In the genomic region with DNA sequence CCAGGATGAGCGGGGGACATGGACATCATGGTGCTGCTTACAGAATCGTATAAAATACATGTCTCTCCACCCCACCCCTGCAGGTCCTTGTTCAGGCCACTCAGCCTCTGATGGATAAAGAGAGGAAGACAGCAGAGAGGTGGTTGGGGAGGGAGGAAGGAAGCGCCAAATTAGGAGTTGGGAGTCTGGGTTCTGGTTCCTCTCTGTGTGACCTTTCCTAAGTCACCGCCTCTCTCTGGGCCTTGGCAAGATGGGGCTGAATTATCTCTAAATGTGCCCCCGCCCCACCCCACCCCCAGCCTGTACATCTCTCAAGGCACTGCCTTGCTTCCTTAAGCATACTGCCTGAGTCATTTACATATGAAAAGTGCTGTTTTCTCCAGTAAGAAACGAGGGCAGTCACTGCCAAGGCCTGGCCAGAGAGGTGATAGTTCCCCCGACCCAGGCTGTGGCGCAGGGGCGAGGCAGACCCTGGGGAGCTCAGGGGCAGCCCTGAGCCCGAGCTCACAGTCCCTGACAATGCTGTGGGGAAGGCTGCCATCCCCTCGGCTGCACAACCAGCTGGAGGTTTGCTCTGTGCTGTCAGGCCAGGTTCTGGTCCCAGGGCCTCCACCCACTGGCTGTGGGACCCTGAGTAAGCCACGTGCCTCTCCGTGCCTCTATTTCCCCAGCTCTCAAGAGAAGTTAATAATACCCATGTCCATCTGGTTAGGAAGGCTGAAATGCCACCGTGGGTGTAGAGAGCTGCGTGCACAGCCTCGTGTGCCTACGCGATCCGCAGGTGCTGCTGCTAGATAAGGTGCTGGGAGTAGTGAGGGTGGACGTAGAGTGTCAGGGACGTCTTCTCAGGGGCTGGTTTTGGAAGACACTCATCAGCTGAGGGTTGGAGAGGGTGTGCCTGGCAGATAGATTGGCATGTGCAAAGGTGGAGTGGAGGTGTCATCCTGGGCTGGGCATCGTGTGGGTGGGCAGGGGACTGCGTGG, we compare ENCODE assay signal across 16 cellular contexts. TPM values are rescaled to one million over a fixed set of nuclear protein-coding genes. Genes with fewer than 3 reads are reported as not detected.
"Had no signal": no experiment of that assay in that cellular context is flagged by ENCODE, and none has a peak within 500 bp of the region (broad histone marks: within the 10 kb centered on the region; RNA-seq: fewer than 3 reads in every experiment).

No MANE protein-coding gene starts in this region.

- H3K9me3 Mint-ChIP-seq: activated B cell treated with CpG ODN at 0.5 μM for 24 hours; activated CD4-positive, alpha-beta T cell treated with anti-CD3 and anti-CD28 coated beads, Interleukin-2, amount 10 ng/mL, durations not matched to agents 7 days and 5 days; activated naive CD4-positive, alpha-beta T cell treated with anti-CD3 and anti-CD28 coated beads for 36 hours; activated T-helper 17 cell treated with anti-CD3 and anti-CD28 coated beads, Interleukin-2, amount 50 U/mL, for 72 hours; central memory CD8-positive, alpha-beta T cell; dendritic cell treated with granulocyte-macrophage colony-stimulating factor and Interleukin-4, amounts not matched to agents 40 ng/mL and 50 ng/mL, for 4 days; effector memory CD8-positive, alpha-beta T cell; memory B cell; natural killer cell treated with Interleukin-12 subunit alpha and Interleukin-12 subunit beta and Interleukin-15 and Interleukin-18, amount 100 ng/mL, for 72 hours had no signal

- H3K27me3 ChIP-seq: adrenal gland had no signal

- H3K36me3 ChIP-seq: adrenal gland, sigmoid colon, upper lobe of left lung had no signal

- H3K4me1 ChIP-seq: adrenal gland, sigmoid colon, upper lobe of left lung had no signal

- H3K4me1 Mint-ChIP-seq: activated B cell treated with CpG ODN at 0.5 μM for 24 hours; activated T-helper 17 cell treated with anti-CD3 and anti-CD28 coated beads, Interleukin-2, amount 50 U/mL, for 72 hours; central memory CD8-positive, alpha-beta T cell had no signal

- ATAC-seq: activated T-helper 17 cell treated with anti-CD3 and anti-CD28 coated beads, Interleukin-2, amount 50 U/mL, for 72 hours; effector memory CD8-positive, alpha-beta T cell; natural killer cell treated with Interleukin-12 subunit alpha and Interleukin-12 subunit beta and Interleukin-15 and Interleukin-18, amount 100 ng/mL, for 72 hours; stimulated activated naive CD8-positive, alpha-beta T cell treated with anti-CD3 and anti-CD28 coated beads, Interleukin-15, Interleukin-2, amounts not matched to agents 100 U/mL and 50 U/mL, for 24 hours had no signal

- H3K27me3 Mint-ChIP-seq: activated T-helper 17 cell treated with anti-CD3 and anti-CD28 coated beads, Interleukin-2, amount 50 U/mL, for 72 hours had no signal

- H3K27ac ChIP-seq: adrenal gland, epithelial cell of prostate, sigmoid colon, upper lobe of left lung had no signal

- H3K4me3 ChIP-seq: adrenal gland, sigmoid colon, upper lobe of left lung had no signal

- H3K9me3 ChIP-seq: adrenal gland, sigmoid colon, upper lobe of left lung had no signal

- H3K4me3 Mint-ChIP-seq: activated B cell treated with CpG ODN at 0.5 μM for 24 hours; activated CD4-positive, alpha-beta T cell treated with anti-CD3 and anti-CD28 coated beads, Interleukin-2, amount 10 ng/mL, durations not matched to agents 7 days and 5 days; activated naive CD4-positive, alpha-beta T cell treated with anti-CD3 and anti-CD28 coated beads for 36 hours; activated T-helper 17 cell treated with anti-CD3 and anti-CD28 coated beads, Interleukin-2, amount 50 U/mL, for 72 hours; central memory CD8-positive, alpha-beta T cell; dendritic cell treated with granulocyte-macrophage colony-stimulating factor and Interleukin-4, amounts not matched to agents 40 ng/mL and 50 ng/mL, for 4 days; effector memory CD8-positive, alpha-beta T cell; memory B cell; natural killer cell treated with Interleukin-12 subunit alpha and Interleukin-12 subunit beta and Interleukin-15 and Interleukin-18, amount 100 ng/mL, for 72 hours had no signal

- H3K36me3 Mint-ChIP-seq: memory B cell; natural killer cell treated with Interleukin-12 subunit alpha and Interleukin-12 subunit beta and Interleukin-15 and Interleukin-18, amount 100 ng/mL, for 72 hours had no signal

- DNase-seq: activated B cell treated with CpG ODN at 0.5 μM for 24 hours; activated CD4-positive, alpha-beta T cell treated with anti-CD3 and anti-CD28 coated beads, Interleukin-2, amount 10 ng/mL, durations not matched to agents 7 days and 5 days; activated naive CD4-positive, alpha-beta T cell treated with anti-CD3 and anti-CD28 coated beads for 36 hours; activated T-cell treated with anti-CD3 and anti-CD28 coated beads for 4 hours; adrenal gland; effector memory CD8-positive, alpha-beta T cell; sigmoid colon; stimulated activated naive CD8-positive, alpha-beta T cell treated with anti-CD3 and anti-CD28 coated beads, Interleukin-15, Interleukin-2, amounts not matched to agents 100 U/mL and 50 U/mL, for 24 hours; T-helper 9 cell; upper lobe of left lung had no signal

- H3K27ac Mint-ChIP-seq: activated B cell treated with CpG ODN at 0.5 μM for 24 hours; activated CD4-positive, alpha-beta T cell treated with anti-CD3 and anti-CD28 coated beads, Interleukin-2, amount 10 ng/mL, durations not matched to agents 7 days and 5 days; activated naive CD4-positive, alpha-beta T cell treated with anti-CD3 and anti-CD28 coated beads for 36 hours; activated T-helper 17 cell treated with anti-CD3 and anti-CD28 coated beads, Interleukin-2, amount 50 U/mL, for 72 hours; dendritic cell treated with granulocyte-macrophage colony-stimulating factor and Interleukin-4, amounts not matched to agents 40 ng/mL and 50 ng/mL, for 4 days; effector memory CD8-positive, alpha-beta T cell; memory B cell; natural killer cell treated with Interleukin-12 subunit alpha and Interleukin-12 subunit beta and Interleukin-15 and Interleukin-18, amount 100 ng/mL, for 72 hours had no signal

RNA-seq across cellular contexts. Expression of a gene that starts 55.3 kb away (rescaled TPM):
- total RNA-seq: activated B cell treated with CpG ODN at 0.5 μM for 24 hours had no signal
